Comparison of ENCODE assay signal across 13 cellular contexts in the genomic region with DNA sequence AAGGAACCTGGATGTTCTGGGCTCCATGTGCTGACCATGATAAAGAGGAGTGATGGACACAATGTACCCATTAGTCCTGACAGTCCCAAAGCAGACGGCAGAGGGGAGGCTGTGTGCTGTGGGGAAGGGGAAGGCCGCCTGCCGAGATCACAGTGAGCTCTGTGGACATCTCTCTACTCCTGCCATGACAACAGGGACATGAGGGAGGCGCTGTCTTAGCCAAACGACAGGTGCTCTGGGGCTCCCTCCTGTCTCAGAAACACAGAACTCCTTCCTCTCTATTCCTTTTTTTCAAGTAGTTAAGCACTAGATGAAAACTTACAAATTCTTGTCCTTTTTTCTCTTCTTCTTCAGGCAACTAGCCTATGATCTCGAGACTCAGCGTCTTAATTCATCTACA.
"Had no signal": no experiment of that assay in that cellular context is flagged by ENCODE, and none has a peak within 500 bp of the region (broad histone marks: within the 10 kb centered on the region; RNA-seq: fewer than 3 reads in every experiment).

No MANE protein-coding gene starts in this region.

- H3K27ac ChIP-seq: breast epithelium, esophagus muscularis mucosa, ovary, skin epidermis, thyroid gland, uterus had no signal

- H3K4me1 ChIP-seq: breast epithelium, esophagus muscularis mucosa, thyroid gland, uterus had no signal

- H3K36me3 ChIP-seq: breast epithelium, ovary, thyroid gland, uterus had no signal

- H3K4me3 ChIP-seq: breast epithelium, esophagus muscularis mucosa, ovary, skin epidermis, thyroid gland, uterus had no signal

- H3K9me3 ChIP-seq: breast epithelium, esophagus muscularis mucosa, ovary, thyroid gland, uterus had no signal

- H3K27me3 ChIP-seq: breast epithelium, esophagus muscularis mucosa, ovary, thyroid gland, uterus had no signal

- ATAC-seq: left lobe of liver had no signal

- DNase-seq: activated CD4-positive, alpha-beta T cell treated with anti-CD3 and anti-CD28 coated beads, Interleukin-2, amount 50 U/mL, for 4 hours; activated naive CD4-positive, alpha-beta T cell; activated T-cell treated with anti-CD3 and anti-CD28 coated beads, Interleukin-2, amount 50 U/mL, for 72 hours; aorta; glutamatergic neuron; ovary; retina; thyroid gland; uterus had no signal
